Comparison of ENCODE assay signal across 8 cellular contexts in the genomic region with DNA sequence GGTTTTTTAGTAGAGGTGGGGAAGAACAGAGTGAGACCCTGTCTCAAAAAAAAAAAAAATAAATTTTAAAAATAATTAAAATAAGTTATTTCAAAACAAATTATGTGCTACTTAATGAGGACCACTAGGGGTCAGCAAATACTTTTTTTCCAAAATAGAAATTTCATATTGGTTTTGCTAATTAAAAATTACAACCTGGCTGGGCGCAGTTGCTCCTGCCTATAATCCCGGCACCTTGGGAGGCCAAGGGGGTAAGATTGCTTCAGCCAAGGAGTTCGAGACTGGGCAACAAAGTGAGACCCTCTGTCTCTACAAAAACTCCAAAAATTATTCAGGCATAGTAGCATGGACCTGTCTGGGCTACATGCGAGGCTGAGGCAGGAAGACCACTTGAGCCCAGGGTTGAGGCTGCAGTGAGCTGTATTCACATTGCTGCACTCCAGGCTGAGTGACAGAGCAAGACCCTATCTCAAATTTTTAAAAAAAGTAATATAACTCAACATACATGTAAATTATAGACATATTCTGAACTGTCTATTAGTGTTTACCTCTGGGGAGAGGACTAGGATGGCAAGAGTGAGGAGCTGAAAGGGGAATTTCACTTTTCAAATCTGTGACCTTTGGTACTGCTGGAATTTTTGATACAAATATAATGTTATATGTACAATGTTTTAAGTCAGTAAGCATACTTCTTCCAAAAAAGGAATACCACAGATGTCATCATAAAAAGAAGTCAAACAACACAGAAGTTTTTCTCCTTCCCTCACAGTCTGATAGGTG. TPM values are rescaled to one million over a fixed set of nuclear protein-coding genes. Genes with fewer than 3 reads are reported as not detected.
DNase-seq lines count a peak whose midpoint lies in the region; ATAC-seq, FAIRE-seq and TF ChIP-seq lines count a peak whose summit lies in the region.

No MANE protein-coding gene starts in this region.

- H3K27ac Mint-ChIP-seq in CD14-positive monocyte, result no peak overlapping the region
- H3K27ac Mint-ChIP-seq in activated naive CD4-positive, alpha-beta T cell treated with anti-CD3 and anti-CD28 coated beads for 36 hours, result no peak overlapping the region

- no peaks in the 10 kb centered on the region for H3K36me3 Mint-ChIP-seq in CD14-positive monocyte
- H3K36me3 Mint-ChIP-seq in activated naive CD4-positive, alpha-beta T cell treated with anti-CD3 and anti-CD28 coated beads for 36 hours (ENCODE audit: low read depth), result no peaks in the 10 kb centered on the region

- CTCF ChIA-PET in HCT116 (lab: Charles Lee), result interaction anchor here (0.6 to 1.4 kb wide), 11 partner anchors 60 to 277 kb away, joined by 3 to 6 read pairs (median 4); no protein-coding TSS in a partner anchor
- CTCF ChIA-PET in activated naive CD4-positive, alpha-beta T cell treated with anti-CD3 and anti-CD28 coated beads for 36 hours (lab: Charles Lee), result interaction anchor here (0.6 to 1.3 kb wide), 4 partner anchors 9 to 66 kb away, joined by 3 to 7 read pairs (median 4); no protein-coding TSS in a partner anchor

- H3K9me2 ChIP-seq in HCT116 (ENCODE audit: insufficient read depth), result no peaks in the 10 kb centered on the region

- H3K27me3 Mint-ChIP-seq in CD14-positive monocyte (ENCODE audit: low read depth in 3 of 3), result peaks cover 40 to 55% (median 44%) of the 10 kb centered on the region in 3 donors
- H3K27me3 Mint-ChIP-seq in activated naive CD4-positive, alpha-beta T cell treated with anti-CD3 and anti-CD28 coated beads for 36 hours (ENCODE audit: low read depth), result no peaks in the 10 kb centered on the region

- peak overlapping the region; percentile 58 for H3K4me2 ChIP-seq in HCT116 (ENCODE audit: low read length)

- no peaks in the 10 kb centered on the region for H3K27me3 ChIP-seq in HCT116 (ENCODE audit: insufficient read depth, low read length)
- peaks cover 4% of the 10 kb centered on the region for H3K27me3 ChIP-seq in kidney epithelial cell (ENCODE audit: control insufficient read depth, insufficient read depth, low read length)

- TF ChIP-seq RAD21 in HCT116 (IDR thresholded peaks at IDR 0.05; ENCODE audit: low read depth), result peak; percentile 82

- no peaks in the 10 kb centered on the region for H3K9me3 ChIP-seq in HCT116 (ENCODE audit: control insufficient read depth in 1 of 2, insufficient read depth in 1 of 2, low read depth in 1 of 2, low read length in 2 of 2)

- no peaks in the 10 kb centered on the region for H4K20me1 ChIP-seq in HCT116 (ENCODE audit: insufficient read depth)

- H3K27ac ChIP-seq in HCT116 (ENCODE audit: low read depth, low read length), result no peak overlapping the region

- no peak for DNase-seq in CD14-positive monocyte (ENCODE audit: low spot score)
- peak; percentile 40 for DNase-seq in HCT116 (ENCODE audit: low read depth, low spot score)
- no peak for DNase-seq in kidney epithelial cell (ENCODE audit: low read depth)
- DNase-seq in activated naive CD4-positive, alpha-beta T cell treated with anti-CD3 and anti-CD28 coated beads for 36 hours, result no peak
- DNase-seq in GM19239 (ENCODE audit: insufficient read length, low spot score), result no peak
- no peak for DNase-seq in mucosa of gallbladder (ENCODE audit: low spot score)
- no peak for DNase-seq in NCI-H226

- H2AFZ ChIP-seq in HCT116 (ENCODE audit: low read depth, low read length, poor library complexity, severe bottlenecking), result peak overlapping the region; percentile 95

- POLR2A ChIA-PET in HCT116 (lab: Charles Lee), result interaction anchor here (1.4 to 2.9 kb wide), 2 partner anchors 97 to 101 kb away, joined by 8 to 12 read pairs; a partner anchor contains a TSS

- H3K36me3 ChIP-seq in HCT116 (ENCODE audit: control insufficient read depth in 1 of 2, insufficient read depth in 2 of 2, low read length in 2 of 2) (no peaks in the 10 kb centered on the region), kidney epithelial cell (ENCODE audit: control insufficient read depth, insufficient read depth, low read length) (no peaks in the 10 kb centered on the region)

- H3K9me3 Mint-ChIP-seq in CD14-positive monocyte, result peaks cover 0 to 4% (median 0%) of the 10 kb centered on the region in 7 donors
- no peaks in the 10 kb centered on the region for H3K9me3 Mint-ChIP-seq in activated naive CD4-positive, alpha-beta T cell treated with anti-CD3 and anti-CD28 coated beads for 36 hours

- no peak for FAIRE-seq in GM19239 (lab: Jason Lieb, UNC)

- ATAC-seq in HCT116, result peak; percentile 65

- TF ChIP-seq CTCF in CD14-positive monocyte (IDR thresholded peaks at IDR 0.05) (peak; percentile 73), HCT116 (IDR thresholded peaks at IDR 0.05 in 2 of 3, conservative IDR thresholded peaks at IDR 0.05 in 1 of 3; ENCODE audit: borderline replicate concordance in 1 of 3, insufficient read depth in 1 of 3, low read depth in 2 of 3, low read length in 2 of 3) (peak; percentile 33 to 90 (median 42); a peak in 4 of 6 replicates), WI38 (IDR thresholded peaks at IDR 0.05; ENCODE audit: low read depth, low read length) (peak; percentile 23; the same call in 1 of the 2 replicates), kidney epithelial cell (IDR thresholded peaks at IDR 0.05; ENCODE audit: insufficient read depth, low read length, poor library complexity, severe bottlenecking) (peak; percentile 61)

- BruUV-seq in HCT116 (replicated peaks; lab: Mats Ljungman, UMichigan), result no TSS peak

- H3K9ac ChIP-seq in HCT116 (ENCODE audit: low read length), result no peak overlapping the region

- no peak overlapping the region for H3K4me3 ChIP-seq in HCT116 (replicated peaks in 1 of 2; ENCODE audit: low read depth in 1 of 2, low read length in 2 of 2)
- H3K4me3 ChIP-seq in WI38 (ENCODE audit: low read depth, low read length), result no peak overlapping the region
- no peak overlapping the region for H3K4me3 ChIP-seq in kidney epithelial cell (ENCODE audit: low read depth, low read length)

- H3K79me2 ChIP-seq in HCT116 (ENCODE audit: insufficient read depth, low read length), result no peaks in the 10 kb centered on the region

- H3K4me1 ChIP-seq in HCT116 (ENCODE audit: control insufficient read depth in 1 of 2, insufficient read depth in 2 of 2, low read length in 2 of 2), result peaks cover 11% of the 10 kb centered on the region in 2 experiments; a peak in 3 of 4 replicates

- no peak overlapping the region for H3K4me3 Mint-ChIP-seq in CD14-positive monocyte
- no peak overlapping the region for H3K4me3 Mint-ChIP-seq in activated naive CD4-positive, alpha-beta T cell treated with anti-CD3 and anti-CD28 coated beads for 36 hours

- no peaks in the 10 kb centered on the region for H3K4me1 Mint-ChIP-seq in CD14-positive monocyte
- no peaks in the 10 kb centered on the region for H3K4me1 Mint-ChIP-seq in activated naive CD4-positive, alpha-beta T cell treated with anti-CD3 and anti-CD28 coated beads for 36 hours (ENCODE audit: low read depth)

- RAD21 ChIA-PET in HCT116 (lab: Charles Lee; ENCODE audit: low non-redundant PET in 1 of 2, low total read pairs in 2 of 2, uncharacterized antibody in 2 of 2, unreplicated experiment in 2 of 2), result interaction anchor here (0.6 to 0.8 kb wide), 2 partner anchors 65 to 68 kb away, joined by 3 to 4 read pairs; no protein-coding TSS in a partner anchor

- no peak for TF ChIP-seq POLR2A in HCT116 (IDR thresholded peaks at IDR 0.05; ENCODE audit: borderline replicate concordance, extremely low read depth, insufficient read depth, insufficient read length)

- intact Hi-C loops in CD14-positive monocyte (cut with micrococcal nuclease) (loop anchor here in 1 of 2 donors (2.0 to 5.0 kb wide), 2 partner anchors 65 to 288 kb away; no protein-coding TSS in a partner anchor), HCT116 (cut with micrococcal nuclease) (loop anchor here (1.0 to 2.0 kb wide), 2 partner anchors 68 to 277 kb away; no protein-coding TSS in a partner anchor)
- intact Hi-C loops in activated naive CD4-positive, alpha-beta T cell treated with anti-CD3 and anti-CD28 coated beads for 36 hours (cut with micrococcal nuclease), result loop anchor here (1.0 to 2.0 kb wide), 2 partner anchors 51 to 65 kb away; no protein-coding TSS in a partner anchor

TF ChIP-seq in HCT116, 20 proteins besides CTCF, POLR2A, EP300 and RAD21:
- TF ChIP-seq EGR1 (IDR thresholded peaks at IDR 0.05; ENCODE audit: low read depth) (no peak), ZFX (IDR thresholded peaks at IDR 0.05) (no peak), CBX3 (IDR thresholded peaks at IDR 0.05; ENCODE audit: low read depth) (no peak), POLR2AphosphoS5 (IDR thresholded peaks at IDR 0.05; ENCODE audit: low read depth, low read length) (no peak)
- TF ChIP-seq, protein P1, sequence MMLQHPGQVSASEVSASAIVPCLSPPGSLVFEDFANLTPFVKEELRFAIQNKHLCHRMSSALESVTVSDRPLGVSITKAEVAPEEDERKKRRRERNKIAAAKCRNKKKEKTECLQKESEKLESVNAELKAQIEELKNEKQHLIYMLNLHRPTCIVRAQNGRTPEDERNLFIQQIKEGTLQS (IDR thresholded peaks at IDR 0.05), result no peak

RNA-seq across cellular contexts. Expression of a gene that starts 8.1 kb away (rescaled TPM):
- not detected for polyA plus RNA-seq in CD14-positive monocyte
- total RNA-seq in HCT116 (2021; ENCODE audit: unreplicated experiment), result 0.59 TPM
- polyA plus RNA-seq in HCT116 (2012), result 0.21 and 0.36 TPM in 2 replicates
- 5.0 and 6.2 TPM in 2 replicates for total RNA-seq in kidney epithelial cell
- total RNA-seq in activated naive CD4-positive, alpha-beta T cell treated with anti-CD3 and anti-CD28 coated beads for 36 hours, result under 1 TPM; 0.52 to 0.76 TPM
- 0.17 TPM for total RNA-seq in mucosa of gallbladder

RNA-seq across cellular contexts. Expression of a gene that starts 36.9 kb away (rescaled TPM):
- polyA plus RNA-seq in CD14-positive monocyte, result 10 to 100 TPM; 17.3 to 24.9 TPM
- total RNA-seq in HCT116 (2021; ENCODE audit: unreplicated experiment) (25.8 TPM), kidney epithelial cell (59.7 and 77.3 TPM in 2 replicates), mucosa of gallbladder (49.6 TPM)
- polyA plus RNA-seq in HCT116 (2012), result 22.7 and 27.1 TPM in 2 replicates
- total RNA-seq in activated naive CD4-positive, alpha-beta T cell treated with anti-CD3 and anti-CD28 coated beads for 36 hours, result 1 to 10 TPM; 6.0 to 7.3 TPM

RNA-seq across cellular contexts. Expression of a gene that starts 37.2 kb away (rescaled TPM):
- polyA plus RNA-seq in CD14-positive monocyte, result 10 to 100 TPM; 42.6 to 47.7 TPM
- total RNA-seq in HCT116 (2021; ENCODE audit: unreplicated experiment) (39.1 TPM), kidney epithelial cell (62.8 and 98.4 TPM in 2 replicates), mucosa of gallbladder (82.2 TPM)
- 67.6 and 75.7 TPM in 2 replicates for polyA plus RNA-seq in HCT116 (2012)
- total RNA-seq in activated naive CD4-positive, alpha-beta T cell treated with anti-CD3 and anti-CD28 coated beads for 36 hours, result 10 to 100 TPM; 29.9 to 30.1 TPM

RNA-seq across cellular contexts. Expression of a gene that starts 54.3 kb away (rescaled TPM):
- polyA plus RNA-seq in CD14-positive monocyte, result not detected
- total RNA-seq in HCT116 (2021; ENCODE audit: unreplicated experiment) (not detected), kidney epithelial cell (0.89 and 0.92 TPM in 2 replicates), mucosa of gallbladder (not detected)
- polyA plus RNA-seq in HCT116 (2012), result not detected in 2 replicates
- total RNA-seq in activated naive CD4-positive, alpha-beta T cell treated with anti-CD3 and anti-CD28 coated beads for 36 hours, result not detected

Comparison
In these comparisons a context has a peak if more than half of its experiments do, and no peak if none do; other contexts are left out.
1. CTCF ChIP-seq: peak in every context shown above with its lines; median percentile 73 in CD14-positive monocyte; 61 in kidney epithelial cell; 42 in HCT116; 23 in WI38.